In genomic region chr3:104412608-104413580, GRCh38 we compare ENCODE assay signal across 21 cellular contexts.
"Had no signal": no experiment of that assay in that cellular context is flagged by ENCODE, and none has a peak within 500 bp of the region (broad histone marks: within the 10 kb centered on the region; RNA-seq: fewer than 3 reads in every experiment).

No MANE protein-coding gene starts in this region.

- ATAC-seq: naive thymus-derived CD8-positive, alpha-beta T cell had no signal

- H3K27me3 ChIP-seq: brain microvascular endothelial cell, heart right ventricle, neural progenitor cell, spleen, tibial artery had no signal

- H3K27ac ChIP-seq: brain microvascular endothelial cell, heart right ventricle, neural progenitor cell, spleen, tibial artery had no signal

- DNase-seq: activated CD4-positive, alpha-beta memory T cell treated with anti-CD3 and anti-CD28 coated beads, Interleukin-2, amount 10 ng/mL, durations not matched to agents 7 days and 5 days; activated CD4-positive, alpha-beta T cell treated with anti-CD3 and anti-CD28 coated beads for 4 hours; activated CD4-positive, CD25-positive, alpha-beta regulatory T cell; activated effector memory CD4-positive, alpha-beta T cell treated with anti-CD3 and anti-CD28 coated beads, Interleukin-2, amount 50 U/mL, for 16 hours; activated naive CD4-positive, alpha-beta T cell treated with anti-CD3 and anti-CD28 coated beads, Interleukin-2, amount 10 ng/mL, durations not matched to agents 7 days and 5 days; activated T-cell treated with anti-CD3 and anti-CD28 coated beads for 4 hours; brain microvascular endothelial cell; caudate nucleus; dermis blood vessel endothelial cell; effector CD8-positive, alpha-beta T cell; heart right ventricle; islet precursor cell; naive thymus-derived CD8-positive, alpha-beta T cell; spleen; stimulated activated CD4-positive, alpha-beta T cell treated with anti-CD3 and anti-CD28 coated beads, Interleukin-4, amount 100 ng/mL, for 24 hours; stimulated activated naive CD4-positive, alpha-beta T cell treated with Interleukin-2 at 50 U/mL for 16 hours; substantia nigra; T1000; tibial artery had no signal

- H3K4me3 ChIP-seq: heart right ventricle, lung, neural progenitor cell, spleen, tibial artery had no signal

- H3K36me3 ChIP-seq: brain microvascular endothelial cell, heart right ventricle, neural progenitor cell, spleen, tibial artery had no signal

- H3K9me3 ChIP-seq: spleen, tibial artery had no signal

- H3K4me1 ChIP-seq: heart right ventricle, spleen, tibial artery had no signal

- H2AFZ ChIP-seq: neural progenitor cell had no signal
